In the genomic region with DNA sequence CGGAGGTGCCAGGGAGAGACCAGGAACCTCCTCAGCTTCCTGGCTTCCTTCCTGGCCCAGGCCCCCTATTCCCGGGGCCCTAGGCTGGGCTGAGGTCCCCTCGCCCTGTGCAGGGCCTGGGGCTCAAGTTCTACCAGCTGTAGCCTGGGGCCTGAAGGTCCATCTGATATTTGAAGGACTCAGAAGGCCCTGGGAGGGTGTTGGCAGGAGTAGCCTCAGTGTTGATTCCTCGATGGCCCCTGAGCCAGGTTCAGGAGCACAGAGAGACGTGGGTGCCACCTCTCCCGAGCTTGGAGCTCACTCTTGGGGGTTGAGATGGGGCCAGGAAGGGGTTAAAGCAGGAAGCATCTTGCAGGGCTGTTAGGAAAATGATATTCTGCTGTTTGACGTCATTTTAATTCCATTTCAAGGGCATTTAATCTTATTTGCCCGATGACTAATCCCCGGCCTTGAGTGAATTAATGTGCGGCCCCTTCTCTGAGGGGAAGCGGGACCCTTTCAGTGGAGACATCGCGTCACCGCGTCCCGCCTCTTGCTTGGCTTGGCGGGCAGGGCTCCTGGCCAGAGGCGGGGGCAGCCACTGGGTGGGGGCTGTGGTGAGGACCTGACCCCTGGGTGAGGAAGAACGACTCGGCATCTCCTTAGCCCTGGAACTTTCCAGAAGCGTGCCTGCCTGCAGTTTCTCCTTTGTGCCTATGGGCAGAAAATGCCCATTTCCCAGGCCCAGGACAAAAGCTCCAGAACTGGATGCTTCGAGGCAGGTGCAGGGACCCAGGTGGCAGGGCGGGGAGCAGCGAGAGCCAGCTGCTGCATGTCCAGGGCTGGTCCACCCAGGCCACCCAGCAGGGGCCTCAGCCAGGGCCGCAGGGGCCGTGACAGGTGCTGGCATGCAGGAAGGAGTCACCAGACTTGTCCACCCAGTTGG, we compare ENCODE assay signal across 16 cellular contexts.
DNase-seq lines count a peak whose midpoint lies in the region; ATAC-seq and TF ChIP-seq lines count a peak whose summit lies in the region.
"Had no signal": no experiment of that assay in that cellular context is flagged by ENCODE, and none has a peak within 500 bp of the region (broad histone marks: within the 10 kb centered on the region; RNA-seq: fewer than 3 reads in every experiment).

No MANE protein-coding gene starts in this region.

- H3K4me2 ChIP-seq in mammary epithelial cell (ENCODE audit: insufficient read depth, low read depth, low read length): no peak overlapping the region

- CTCF ChIA-PET in WTC11 (lab: Charles Lee) (interaction anchor here (0.9 to 1.4 kb wide), 2 partner anchors 45 to 267 kb away, joined by 3 read pairs; no protein-coding TSS in a partner anchor), mammary epithelial cell (lab: Charles Lee; ENCODE audit: low non-redundant PET) (no interaction called here)

- peaks cover 4% of the 10 kb centered on the region; the same call in 1 of the 2 replicates for H3K27me3 Mint-ChIP-seq in WTC11 (ENCODE audit: low read depth)
- H3K27me3 Mint-ChIP-seq in effector memory CD8-positive, alpha-beta T cell: peaks cover 5 to 36% of the 10 kb centered on the region in 2 donors

- TF ChIP-seq POLR2A in spleen (IDR thresholded peaks at IDR 0.05): no peak

- DNase-seq in NCI-H460 (ENCODE audit: extremely low read depth, low read depth) (peak; percentile 67), WTC11 (ENCODE audit: low spot score) (peak; percentile 7), iris pigment epithelial cell (ENCODE audit: low read depth) (peak; percentile 40), spleen (peak; percentile 69), SIG-M5 treated with dmso at 0.1 percent for 504 hours (lab: John Stamatoyannopoulos, UW; ENCODE audit: unreplicated experiment) (no peak), mammary epithelial cell (no peak)
- DNase-seq in effector memory CD8-positive, alpha-beta T cell: no peak
- DNase-seq: activated CD4-positive, alpha-beta T cell treated with anti-CD3 and anti-CD28 coated beads for 4 hours; caudate nucleus; mesenchymal stem cell; NCI-H1694; NCI-H526 treated with DMSO at 0.1 percent for 48 hours; stimulated activated CD4-positive, alpha-beta T cell treated with anti-CD3 and anti-CD28 coated beads, Interleukin-4, amount 100 ng/mL, for 1 hour had no signal

- POLR2A ChIA-PET in WTC11 (lab: Charles Lee): no interaction called here

- BruUV-seq in mammary epithelial cell (replicated peaks; lab: Mats Ljungman, UMichigan): no TSS peak

- WGBS in spleen, 5 donors: 57 to 64% (median 59%) methylated on average over 21 to 26 of the region's 26 CpGs
- 51% methylated on average over 25 of the region's 26 CpGs for WGBS in mammary epithelial cell (ENCODE audit: low coverage, missing lambda C conversion rate)

- H2AFZ ChIP-seq in mammary epithelial cell (ENCODE audit: low read depth, low read length): no peak overlapping the region

- H3K4me1 Mint-ChIP-seq in WTC11: peaks cover 22% of the 10 kb centered on the region
- H3K4me1 Mint-ChIP-seq in effector memory CD8-positive, alpha-beta T cell (ENCODE audit: low read depth in 2 of 2): no peaks in the 10 kb centered on the region

- peak overlapping the region in 1 of 8 donors; percentile 28 for H3K27ac ChIP-seq in spleen
- H3K27ac ChIP-seq in mammary epithelial cell (ENCODE audit: insufficient read depth, low read depth, low read length): no peak overlapping the region
- H3K27ac ChIP-seq: thoracic aorta had no signal

- H3K9me3 ChIP-seq in spleen (no peaks in the 10 kb centered on the region), mammary epithelial cell (replicated peaks; ENCODE audit: insufficient read depth, low read length) (peaks cover 37% of the 10 kb centered on the region)
- H3K9me3 ChIP-seq: thoracic aorta had no signal

- in situ Hi-C loops in mammary epithelial cell (cut with MboI; ENCODE audit: low sequenced_read_pairs in 2 of 2): no loop called here

- H3K4me3 ChIP-seq in spleen (no peak overlapping the region), mammary epithelial cell (replicated peaks in 1 of 3; ENCODE audit: insufficient read depth in 1 of 3, low read depth in 2 of 3, low read length in 3 of 3) (no peak overlapping the region)
- H3K4me3 ChIP-seq: thoracic aorta had no signal

- no peak for TF ChIP-seq CTCF in WTC11 (IDR thresholded peaks at IDR 0.05)
- TF ChIP-seq CTCF in spleen (IDR thresholded peaks at IDR 0.05 in 8 of 11, conservative IDR thresholded peaks at IDR 0.05 in 3 of 11): no peak
- no peak for TF ChIP-seq CTCF in mammary epithelial cell (conservative IDR thresholded peaks at IDR 0.05 in 1 of 2, IDR thresholded peaks at IDR 0.05 in 1 of 2; ENCODE audit: extremely low read depth in 1 of 2, insufficient read depth in 1 of 2, low read depth in 1 of 2, low read length in 2 of 2)

- H3K4me3 Mint-ChIP-seq in WTC11: no peak overlapping the region
- no peak overlapping the region for H3K4me3 Mint-ChIP-seq in effector memory CD8-positive, alpha-beta T cell
- H3K4me3 Mint-ChIP-seq: neural crest cell had no signal

- H3K9me3 Mint-ChIP-seq in WTC11: peaks cover 11% of the 10 kb centered on the region
- H3K9me3 Mint-ChIP-seq in effector memory CD8-positive, alpha-beta T cell: peaks cover 0 to 2% of the 10 kb centered on the region in 2 donors
- H3K9me3 Mint-ChIP-seq: activated naive CD4-positive, alpha-beta T cell treated with anti-CD3 and anti-CD28 coated beads, Interleukin-2, amount 50 U/mL, for 72 hours; neural crest cell had no signal

- no peak overlapping the region for H3K27ac Mint-ChIP-seq in WTC11
- no peak overlapping the region for H3K27ac Mint-ChIP-seq in effector memory CD8-positive, alpha-beta T cell
- H3K27ac Mint-ChIP-seq: activated naive CD4-positive, alpha-beta T cell treated with anti-CD3 and anti-CD28 coated beads, Interleukin-2, amount 50 U/mL, for 72 hours had no signal

- H3K9ac ChIP-seq in mammary epithelial cell (ENCODE audit: insufficient read depth, low read length): no peak overlapping the region

- dilution Hi-C loops in mammary epithelial cell (cut with HindIII; ENCODE audit: low sequenced_read_pairs): loop anchor here (5.0 to 10.0 kb wide), 2 partner anchors 62 to 91 kb away; no protein-coding TSS in a partner anchor

- H3K27me3 ChIP-seq in spleen (replicated peaks in 1 of 7): peaks cover 0 to 47% (median 10%) of the 10 kb centered on the region in 7 donors
- no peaks in the 10 kb centered on the region for H3K27me3 ChIP-seq in mammary epithelial cell (ENCODE audit: insufficient read depth, low read length)

- no peak for ATAC-seq in WTC11
- no peak for ATAC-seq in effector memory CD8-positive, alpha-beta T cell (replicated peaks)
- ATAC-seq: activated naive CD4-positive, alpha-beta T cell treated with anti-CD3 and anti-CD28 coated beads, Interleukin-2, amount 50 U/mL, for 72 hours had no signal

- no peaks in the 10 kb centered on the region for H4K20me1 ChIP-seq in mammary epithelial cell (ENCODE audit: insufficient read depth, low read length)

- H3K4me1 ChIP-seq in spleen (peaks cover 0 to 46% (median 12%) of the 10 kb centered on the region in 6 donors), mammary epithelial cell (ENCODE audit: insufficient read depth, low read length) (no peaks in the 10 kb centered on the region)

- intact Hi-C loops in spleen (cut with DNase I; ENCODE audit: low total_unique reads) (no loop called here), mammary epithelial cell (cut with micrococcal nuclease) (no loop called here)

- H3K36me3 ChIP-seq in spleen (no peaks in the 10 kb centered on the region), mammary epithelial cell (ENCODE audit: insufficient read depth, low read length) (no peaks in the 10 kb centered on the region)
- H3K36me3 ChIP-seq: thoracic aorta had no signal

- peaks cover 11% of the 10 kb centered on the region for H3K36me3 Mint-ChIP-seq in WTC11
- peaks cover 2% of the 10 kb centered on the region for H3K36me3 Mint-ChIP-seq in effector memory CD8-positive, alpha-beta T cell (ENCODE audit: insufficient read depth)
- H3K36me3 Mint-ChIP-seq: activated naive CD4-positive, alpha-beta T cell treated with anti-CD3 and anti-CD28 coated beads, Interleukin-2, amount 50 U/mL, for 72 hours had no signal

- no peaks in the 10 kb centered on the region for H3K79me2 ChIP-seq in mammary epithelial cell (ENCODE audit: insufficient read depth, low read length)

TF ChIP-seq in WTC11, 78 proteins besides CTCF, POLR2A, EP300 and RAD21 (continues in another document):
- TF ChIP-seq ESRRA (CRISPR knock-in tag; IDR thresholded peaks at IDR 0.05; ENCODE audit: borderline replicate concordance): no peak
- no peak for TF ChIP-seq PRRX2 (CRISPR knock-in tag; IDR thresholded peaks at IDR 0.05)
- no peak for TF ChIP-seq SP1 (CRISPR knock-in tag; conservative IDR thresholded peaks at IDR 0.05)
- TF ChIP-seq NFE2L1 (CRISPR knock-in tag; IDR thresholded peaks at IDR 0.05): no peak
- TF ChIP-seq FOXP1 (CRISPR knock-in tag; IDR thresholded peaks at IDR 0.05; ENCODE audit: borderline replicate concordance): no peak
- TF ChIP-seq, protein P1, sequence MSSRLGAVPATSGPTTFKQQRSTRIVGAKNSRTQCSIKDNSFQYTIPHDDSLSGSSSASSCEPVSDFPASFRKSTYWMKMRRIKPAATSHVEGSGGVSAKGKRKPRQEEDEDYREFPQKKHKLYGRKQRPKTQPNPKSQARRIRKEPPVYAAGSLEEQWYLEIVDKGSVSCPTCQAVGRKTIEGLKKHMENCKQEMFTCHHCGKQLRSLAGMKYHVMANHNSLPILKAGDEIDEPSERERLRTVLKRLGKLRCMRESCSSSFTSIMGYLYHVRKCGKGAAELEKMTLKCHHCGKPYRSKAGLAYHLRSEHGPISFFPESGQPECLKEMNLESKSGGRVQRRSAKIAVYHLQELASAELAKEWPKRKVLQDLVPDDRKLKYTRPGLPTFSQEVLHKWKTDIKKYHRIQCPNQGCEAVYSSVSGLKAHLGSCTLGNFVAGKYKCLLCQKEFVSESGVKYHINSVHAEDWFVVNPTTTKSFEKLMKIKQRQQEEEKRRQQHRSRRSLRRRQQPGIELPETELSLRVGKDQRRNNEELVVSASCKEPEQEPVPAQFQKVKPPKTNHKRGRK (CRISPR knock-in tag; IDR thresholded peaks at IDR 0.05; ENCODE audit: borderline replicate concordance): no peak
- no peak for TF ChIP-seq JUN (CRISPR knock-in tag; IDR thresholded peaks at IDR 0.05)
- no peak for TF ChIP-seq ELF4 (CRISPR knock-in tag; IDR thresholded peaks at IDR 0.05; ENCODE audit: low read depth)
- no peak for TF ChIP-seq JAZF1 (CRISPR knock-in tag; IDR thresholded peaks at IDR 0.05)

Comparison
In these comparisons a context has a peak if more than half of its experiments do, and no peak if none do; other contexts are left out.
1. DNase-seq: peak in NCI-H460 (single experiment), WTC11 (single experiment), iris pigment epithelial cell (single experiment) and spleen (single experiment); none in effector memory CD8-positive, alpha-beta T cell (0 of 3), SIG-M5 treated with dmso at 0.1 percent for 504 hours (single experiment) and mammary epithelial cell (single experiment).